In the genomic region with DNA sequence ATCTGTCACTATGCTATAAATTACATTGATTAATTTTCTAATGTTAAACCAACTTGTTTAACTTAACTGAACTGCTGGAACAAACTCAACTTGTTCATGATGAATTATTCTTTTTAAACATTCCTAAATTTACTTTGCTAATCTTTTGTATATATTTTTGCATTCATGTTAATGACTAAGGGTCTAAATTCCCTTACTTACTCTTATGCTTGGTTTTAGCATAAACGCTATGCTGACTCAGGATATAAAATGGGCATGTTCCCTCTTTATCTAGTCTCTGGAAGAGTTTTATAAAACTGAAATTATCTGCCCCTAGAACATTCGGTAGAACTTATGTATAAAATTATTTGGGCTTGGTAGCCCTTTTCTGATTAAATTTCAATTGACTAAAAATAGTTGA, we compare ENCODE assay signal across 29 cellular contexts.
"Had no signal": no experiment of that assay in that cellular context is flagged by ENCODE, and none has a peak within 500 bp of the region (broad histone marks: within the 10 kb centered on the region; RNA-seq: fewer than 3 reads in every experiment).

No MANE protein-coding gene starts in this region.

- H3K4me3 Mint-ChIP-seq: stimulated activated effector memory CD8-positive, alpha-beta T cell treated with anti-CD3 and anti-CD28 coated beads, Interleukin-12 subunit alpha, Interleukin-12 subunit beta, amount 100 ng/mL, for 72 hours; stimulated activated memory B cell treated with anti-CD40 and anti-IgM and Interleukin-4, amounts not matched to agents 10 μg/mL and 1 μg/mL and 100 μg/mL, for 72 hours; stimulated activated naive B cell treated with anti-CD40 and anti-IgM and Interleukin-4, amounts not matched to agents 10 μg/mL and 1 μg/mL and 100 μg/mL, for 72 hours; stimulated activated naive CD8-positive, alpha-beta T cell treated with anti-CD3 and anti-CD28 coated beads, Interleukin-15, amount 100 ng/mL, for 72 hours; stimulated activated naive CD8-positive, alpha-beta T cell treated with anti-CD3 and anti-CD28 coated beads, Interleukin-15, Interleukin-2, amounts not matched to agents 100 ng/mL and 50 ng/mL, for 24 hours; type B pancreatic cell had no signal

- H3K36me3 Mint-ChIP-seq: stimulated activated effector memory CD8-positive, alpha-beta T cell treated with anti-CD3 and anti-CD28 coated beads, Interleukin-12 subunit alpha, Interleukin-12 subunit beta, amount 100 ng/mL, for 72 hours; stimulated activated memory B cell treated with anti-CD40 and anti-IgM and Interleukin-4, amounts not matched to agents 10 μg/mL and 1 μg/mL and 100 μg/mL, for 72 hours; stimulated activated naive B cell treated with anti-CD40 and anti-IgM and Interleukin-4, amounts not matched to agents 10 μg/mL and 1 μg/mL and 100 μg/mL, for 72 hours; type B pancreatic cell had no signal

- H3K27me3 ChIP-seq: stomach, suprapubic skin, testis, thyroid gland, tibial artery, tibial nerve, transverse colon, upper lobe of left lung, upper lobe of right lung, uterus, vagina had no signal

- H3K4me1 Mint-ChIP-seq: stimulated activated effector memory CD8-positive, alpha-beta T cell treated with anti-CD3 and anti-CD28 coated beads, Interleukin-12 subunit alpha, Interleukin-12 subunit beta, amount 100 ng/mL, for 72 hours; stimulated activated memory B cell treated with anti-CD40 and anti-IgM and Interleukin-4, amounts not matched to agents 10 μg/mL and 1 μg/mL and 100 μg/mL, for 72 hours; stimulated activated naive B cell treated with anti-CD40 and anti-IgM and Interleukin-4, amounts not matched to agents 10 μg/mL and 1 μg/mL and 100 μg/mL, for 72 hours; stimulated activated naive CD8-positive, alpha-beta T cell treated with anti-CD3 and anti-CD28 coated beads, Interleukin-15, amount 100 ng/mL, for 72 hours had no signal

- H3K36me3 ChIP-seq: stomach, suprapubic skin, thoracic aorta, thyroid gland, tibial artery, tibial nerve, transverse colon, upper lobe of left lung, upper lobe of right lung, uterus, vagina had no signal

- H3K4me3 ChIP-seq: stomach, suprapubic skin, testis, thoracic aorta, thyroid gland, tibial artery, tibial nerve, transverse colon, upper lobe of left lung, upper lobe of right lung, uterus, vagina had no signal

- H3K9me3 ChIP-seq: stomach, suprapubic skin, testis, thoracic aorta, thyroid gland, tibial artery, tibial nerve, transverse colon, upper lobe of left lung, upper lobe of right lung, uterus, vagina had no signal

- FAIRE-seq: urothelium cell line had no signal

- DNase-seq: stimulated activated CD4-positive, alpha-beta T cell treated with anti-CD3 and anti-CD28 coated beads, Interleukin-2, amount 100 ng/mL, for 48 hours; stimulated activated CD4-positive, alpha-beta T cell treated with anti-CD3 and anti-CD28 coated beads, Interleukin-4, amount 100 ng/mL, for 1 hour; stimulated activated CD4-positive, alpha-beta T cell treated with anti-CD3 and anti-CD28 coated beads, Interleukin-4, amount 100 ng/mL, for 24 hours; stimulated activated CD4-positive, alpha-beta T cell treated with anti-CD3 and anti-CD28 coated beads, Interleukin-4, amount 100 ng/mL, for 4 hours; stimulated activated CD8-positive, alpha-beta memory T cell treated with anti-CD3 and anti-CD28 coated beads, Interleukin-4, amount 100 ng/mL, for 48 hours; stimulated activated naive B cell treated with anti-CD40 and anti-IgM and Interleukin-4, amounts not matched to agents 10 μg/mL and 1 μg/mL and 100 μg/mL, for 72 hours; stimulated activated naive CD4-positive, alpha-beta T cell; stimulated activated naive CD4-positive, alpha-beta T cell treated with Interleukin-2 at 50 U/mL for 16 hours; stimulated activated naive CD8-positive, alpha-beta T cell treated with anti-CD3 and anti-CD28 coated beads, Interleukin-15, amount 100 ng/mL, for 72 hours; stimulated activated naive CD8-positive, alpha-beta T cell treated with anti-CD3 and anti-CD28 coated beads, Interleukin-15, Interleukin-2, amounts not matched to agents 100 U/mL and 50 U/mL, for 24 hours; stomach; substantia nigra; testis; thyroid gland; tibial artery; transverse colon; trophoblast cell; upper lobe of left lung; upper lobe of right lung; uterus had no signal

- H3K4me1 ChIP-seq: stomach, suprapubic skin, testis, thyroid gland, tibial artery, tibial nerve, transverse colon, upper lobe of left lung, upper lobe of right lung, uterus had no signal

- H3K27ac ChIP-seq: stomach, suprapubic skin, testis, thoracic aorta, thyroid gland, tibial artery, tibial nerve, transverse colon, upper lobe of left lung, upper lobe of right lung, uterus, vagina had no signal

- H3K27ac Mint-ChIP-seq: stimulated activated effector memory CD8-positive, alpha-beta T cell treated with anti-CD3 and anti-CD28 coated beads, Interleukin-12 subunit alpha, Interleukin-12 subunit beta, amount 100 ng/mL, for 72 hours; stimulated activated memory B cell treated with anti-CD40 and anti-IgM and Interleukin-4, amounts not matched to agents 10 μg/mL and 1 μg/mL and 100 μg/mL, for 72 hours; stimulated activated naive B cell treated with anti-CD40 and anti-IgM and Interleukin-4, amounts not matched to agents 10 μg/mL and 1 μg/mL and 100 μg/mL, for 72 hours; stimulated activated naive CD8-positive, alpha-beta T cell treated with anti-CD3 and anti-CD28 coated beads, Interleukin-15, Interleukin-2, amounts not matched to agents 100 ng/mL and 50 ng/mL, for 24 hours; type B pancreatic cell had no signal

- H3K27me3 Mint-ChIP-seq: stimulated activated memory B cell treated with anti-CD40 and anti-IgM and Interleukin-4, amounts not matched to agents 10 μg/mL and 1 μg/mL and 100 μg/mL, for 72 hours; stimulated activated naive B cell treated with anti-CD40 and anti-IgM and Interleukin-4, amounts not matched to agents 10 μg/mL and 1 μg/mL and 100 μg/mL, for 72 hours; stimulated activated naive CD8-positive, alpha-beta T cell treated with anti-CD3 and anti-CD28 coated beads, Interleukin-15, amount 100 ng/mL, for 72 hours; stimulated activated naive CD8-positive, alpha-beta T cell treated with anti-CD3 and anti-CD28 coated beads, Interleukin-15, Interleukin-2, amounts not matched to agents 100 ng/mL and 50 ng/mL, for 24 hours; type B pancreatic cell had no signal

- H3K9me3 Mint-ChIP-seq: stimulated activated effector memory CD8-positive, alpha-beta T cell treated with anti-CD3 and anti-CD28 coated beads, Interleukin-12 subunit alpha, Interleukin-12 subunit beta, amount 100 ng/mL, for 72 hours; stimulated activated memory B cell treated with anti-CD40 and anti-IgM and Interleukin-4, amounts not matched to agents 10 μg/mL and 1 μg/mL and 100 μg/mL, for 72 hours; stimulated activated naive B cell treated with anti-CD40 and anti-IgM and Interleukin-4, amounts not matched to agents 10 μg/mL and 1 μg/mL and 100 μg/mL, for 72 hours; stimulated activated naive CD8-positive, alpha-beta T cell treated with anti-CD3 and anti-CD28 coated beads, Interleukin-15, amount 100 ng/mL, for 72 hours; stimulated activated naive CD8-positive, alpha-beta T cell treated with anti-CD3 and anti-CD28 coated beads, Interleukin-15, Interleukin-2, amounts not matched to agents 100 ng/mL and 50 ng/mL, for 24 hours; type B pancreatic cell had no signal

- ATAC-seq: stimulated activated effector memory CD8-positive, alpha-beta T cell treated with anti-CD3 and anti-CD28 coated beads, Interleukin-12 subunit alpha, Interleukin-12 subunit beta, amount 100 ng/mL, for 72 hours; stimulated activated memory B cell treated with anti-CD40 and anti-IgM and Interleukin-4, amounts not matched to agents 10 μg/mL and 1 μg/mL and 100 μg/mL, for 72 hours; stimulated activated naive B cell treated with anti-CD40 and anti-IgM and Interleukin-4, amounts not matched to agents 10 μg/mL and 1 μg/mL and 100 μg/mL, for 72 hours; stimulated activated naive CD8-positive, alpha-beta T cell treated with anti-CD3 and anti-CD28 coated beads, Interleukin-15, amount 100 ng/mL, for 72 hours; stimulated activated naive CD8-positive, alpha-beta T cell treated with anti-CD3 and anti-CD28 coated beads, Interleukin-15, Interleukin-2, amounts not matched to agents 100 U/mL and 50 U/mL, for 24 hours; upper lobe of right lung had no signal
